ENCODE assay signal across 1 cellular context in genomic region chr9:135166566-135166965, GRCh38.
TF ChIP-seq lines count a peak whose summit lies in the region.

No MANE protein-coding gene starts in this region.

TF ChIP-seq in HCT116, 20 proteins besides CTCF, POLR2A, EP300 and RAD21 (continued from another document):
- no peak for TF ChIP-seq ATF3 (IDR thresholded peaks at IDR 0.05)
- no peak for TF ChIP-seq ZBTB33 (IDR thresholded peaks at IDR 0.05; ENCODE audit: extremely low read depth, insufficient replicate concordance, low read length)
- no peak for TF ChIP-seq EGR1 (IDR thresholded peaks at IDR 0.05; ENCODE audit: low read depth)
- TF ChIP-seq POLR2AphosphoS5 (IDR thresholded peaks at IDR 0.05; ENCODE audit: low read depth, low read length), result no peak
